In genomic region chr11:122666743-122667142, GRCh38 we compare ENCODE assay signal across 19 cellular contexts. TPM values are rescaled to one million over a fixed set of nuclear protein-coding genes. Genes with fewer than 3 reads are reported as not detected.
DNase-seq lines count a peak whose midpoint lies in the region; ATAC-seq and TF ChIP-seq lines count a peak whose summit lies in the region.
"Had no signal": no experiment of that assay in that cellular context is flagged by ENCODE, and none has a peak within 500 bp of the region (broad histone marks: within the 10 kb centered on the region; RNA-seq: fewer than 3 reads in every experiment).

No MANE protein-coding gene starts in this region.

- peaks cover 11 to 27% of the 10 kb centered on the region in 2 donors for H3K36me3 Mint-ChIP-seq in CD4-positive, alpha-beta memory T cell
- H3K36me3 Mint-ChIP-seq in HFFc6 (ENCODE audit: low read depth) = peaks cover 30% of the 10 kb centered on the region
- peaks cover 31% of the 10 kb centered on the region for H3K36me3 Mint-ChIP-seq in activated naive CD8-positive, alpha-beta T cell treated with anti-CD3 and anti-CD28 coated beads, Interleukin-2, amount 10 ng/mL, durations not matched to agents 7 days and 5 days
- H3K36me3 Mint-ChIP-seq in osteocyte (ENCODE audit: unreplicated experiment) = peaks cover 6% of the 10 kb centered on the region

- H3K9me3 ChIP-seq in CD4-positive, alpha-beta memory T cell (ENCODE audit: control insufficient read depth in 1 of 2, low read length in 2 of 2) = no peaks in the 10 kb centered on the region
- H3K9me3 ChIP-seq: ovary, right lobe of liver, SJCRH30 had no signal

- H3K4me3 Mint-ChIP-seq in CD4-positive, alpha-beta memory T cell = peak overlapping the region; percentile 70 to 81 (median 74)
- peak overlapping the region; percentile 8; the same call in 1 of the 2 replicates for H3K4me3 Mint-ChIP-seq in HFFc6
- peak overlapping the region; percentile 8 for H3K4me3 Mint-ChIP-seq in activated naive CD8-positive, alpha-beta T cell treated with anti-CD3 and anti-CD28 coated beads, Interleukin-2, amount 10 ng/mL, durations not matched to agents 7 days and 5 days
- peak overlapping the region; percentile 53 for H3K4me3 Mint-ChIP-seq in osteocyte (ENCODE audit: unreplicated experiment)

- no peak overlapping the region for H3K4me3 ChIP-seq in CD4-positive, alpha-beta memory T cell (ENCODE audit: low read length in 2 of 2)
- H3K4me3 ChIP-seq: K562, left ventricle myocardium inferior, ovary, right lobe of liver, SJCRH30 had no signal

- peak overlapping the region; percentile 68 to 94 (median 91) for H3K27ac Mint-ChIP-seq in CD4-positive, alpha-beta memory T cell
- no peak overlapping the region for H3K27ac Mint-ChIP-seq in HFFc6
- H3K27ac Mint-ChIP-seq in activated naive CD8-positive, alpha-beta T cell treated with anti-CD3 and anti-CD28 coated beads, Interleukin-2, amount 10 ng/mL, durations not matched to agents 7 days and 5 days = peak overlapping the region; percentile 57
- peak overlapping the region; percentile 78 for H3K27ac Mint-ChIP-seq in osteocyte (ENCODE audit: unreplicated experiment)

- H3K36me3 ChIP-seq in CD4-positive, alpha-beta memory T cell (ENCODE audit: insufficient read depth, low read length) = no peaks in the 10 kb centered on the region
- H3K36me3 ChIP-seq: ovary, right lobe of liver, SJCRH30 had no signal

- peaks cover 0 to 4% (median under 1%) of the 10 kb centered on the region in 8 donors for H3K9me3 Mint-ChIP-seq in CD4-positive, alpha-beta memory T cell
- H3K9me3 Mint-ChIP-seq in HFFc6 (no peaks in the 10 kb centered on the region; the same call in 1 of the 2 replicates), osteocyte (ENCODE audit: unreplicated experiment) (peaks cover 8% of the 10 kb centered on the region)
- H3K9me3 Mint-ChIP-seq in activated naive CD8-positive, alpha-beta T cell treated with anti-CD3 and anti-CD28 coated beads, Interleukin-2, amount 10 ng/mL, durations not matched to agents 7 days and 5 days = peaks cover 2% of the 10 kb centered on the region

- H3K4me1 Mint-ChIP-seq in CD4-positive, alpha-beta memory T cell = peaks cover 52 to 80% (median 65%) of the 10 kb centered on the region in 4 donors
- peaks cover 80% of the 10 kb centered on the region for H3K4me1 Mint-ChIP-seq in HFFc6 (ENCODE audit: low read depth)
- H3K4me1 Mint-ChIP-seq in activated naive CD8-positive, alpha-beta T cell treated with anti-CD3 and anti-CD28 coated beads, Interleukin-2, amount 10 ng/mL, durations not matched to agents 7 days and 5 days = peaks cover 54% of the 10 kb centered on the region
- peaks cover 78% of the 10 kb centered on the region for H3K4me1 Mint-ChIP-seq in osteocyte (ENCODE audit: unreplicated experiment)

- intact Hi-C loops in CD4-positive, alpha-beta memory T cell (cut with micrococcal nuclease) = no loop called here

- TF ChIP-seq CTCF in HFFc6 (IDR thresholded peaks at IDR 0.05) (no peak), osteocyte (IDR thresholded peaks at IDR 0.05) (no peak)

- no peaks in the 10 kb centered on the region for H3K27me3 ChIP-seq in CD4-positive, alpha-beta memory T cell (ENCODE audit: insufficient read depth, low read length)
- H3K27me3 ChIP-seq: ovary, right lobe of liver, SJCRH30 had no signal

- DNase-seq in CD4-positive, alpha-beta memory T cell = no peak
- DNase-seq in HFFc6 (no peak), osteocyte (ENCODE audit: extremely low spot score, unreplicated experiment) (no peak), OCI-M2 (lab: John Stamatoyannopoulos, UW; ENCODE audit: unreplicated experiment) (no peak)
- DNase-seq in activated naive CD8-positive, alpha-beta T cell treated with anti-CD3 and anti-CD28 coated beads, Interleukin-2, amount 10 ng/mL, durations not matched to agents 7 days and 5 days = no peak
- DNase-seq in stimulated activated CD4-positive, alpha-beta T cell treated with anti-CD3 and anti-CD28 coated beads, Interleukin-2, amount 100 ng/mL, for 24 hours = no peak
- DNase-seq: activated CD4-positive, alpha-beta T cell treated with anti-CD3 and anti-CD28 coated beads for 4 hours; activated CD8-positive, alpha-beta memory T cell treated with anti-CD3 and anti-CD28 coated beads, Interleukin-2, amount 50 U/mL, for 4 hours; AML-193; HCEC 1CT; left ventricle myocardium inferior; NCI-H1048; NCI-H524 treated with DMSO at 0.1 percent for 48 hours; OCI-M1; ovary; right lobe of liver; SJCRH30 had no signal

- no peaks in the 10 kb centered on the region for H3K27me3 Mint-ChIP-seq in CD4-positive, alpha-beta memory T cell
- H3K27me3 Mint-ChIP-seq in HFFc6 (ENCODE audit: insufficient read depth) (no peaks in the 10 kb centered on the region; the same call in none of the 2 replicates), osteocyte (ENCODE audit: unreplicated experiment) (no peaks in the 10 kb centered on the region)
- H3K27me3 Mint-ChIP-seq in activated naive CD8-positive, alpha-beta T cell treated with anti-CD3 and anti-CD28 coated beads, Interleukin-2, amount 10 ng/mL, durations not matched to agents 7 days and 5 days = no peaks in the 10 kb centered on the region

- ATAC-seq in activated naive CD8-positive, alpha-beta T cell treated with anti-CD3 and anti-CD28 coated beads, Interleukin-2, amount 10 ng/mL, durations not matched to agents 7 days and 5 days (ENCODE audit: low read depth) = no peak
- ATAC-seq in GM19023 (IDR thresholded peaks at IDR 0.05; ENCODE audit: unreplicated experiment) = no peak
- ATAC-seq: K562, right lobe of liver had no signal

- no peak overlapping the region for H3K27ac ChIP-seq in CD4-positive, alpha-beta memory T cell (ENCODE audit: low read depth, low read length)
- H3K27ac ChIP-seq: left ventricle myocardium inferior, ovary, right lobe of liver, SJCRH30 had no signal

- POLR2A ChIA-PET in CD4-positive, alpha-beta memory T cell (lab: Charles Lee; ENCODE audit: partially characterized antibody) = interaction anchor here (0.7 to 5.7 kb wide), 9 partner anchors 9 to 88 kb away, joined by 3 to 73 read pairs (median 9); partner anchors contain the start of gene UBASH3B
- POLR2A ChIA-PET in activated naive CD8-positive, alpha-beta T cell treated with anti-CD3 and anti-CD28 coated beads, Interleukin-2, amount 10 ng/mL, durations not matched to agents 7 days and 5 days (lab: Charles Lee) = interaction anchor here (0.7 to 4.7 kb wide), 4 partner anchors 10 to 80 kb away, joined by 3 to 30 read pairs (median 6); partner anchors contain the start of gene UBASH3B

- H3K4me1 ChIP-seq in CD4-positive, alpha-beta memory T cell (ENCODE audit: insufficient read depth, low read length) = peaks cover 75% of the 10 kb centered on the region
- H3K4me1 ChIP-seq: right lobe of liver, SJCRH30 had no signal

- CTCF ChIA-PET in CD4-positive, alpha-beta memory T cell (lab: Charles Lee; ENCODE audit: partially characterized antibody) = interaction anchor here (0.7 to 20.7 kb wide), 6 partner anchors 9 to 84 kb away, joined by 3 to 440 read pairs (median 10); partner anchors contain the start of gene UBASH3B

RNA-seq across cellular contexts. Expression of gene UBASH3B, which starts 11.2 kb away (rescaled TPM):
- 10 to 100 TPM; 26.6 to 30.9 TPM for total RNA-seq in CD4-positive, alpha-beta memory T cell
- 10 to 100 TPM in 1 of 2 donors, 1 to 10 TPM in 1; 6.7 to 13.9 TPM for polyA plus RNA-seq in CD4-positive, alpha-beta memory T cell
- 10 to 100 TPM; 44.6 to 60.4 (median 52.9) TPM for total RNA-seq in HFFc6 (2021; fragmentation: NEBNext Ultra II Directional; extraction: Animal tissue kit (Norgen Biotek cat#: 25700))
- 10 to 100 TPM; 40.7 to 44.8 TPM for total RNA-seq in activated naive CD8-positive, alpha-beta T cell treated with anti-CD3 and anti-CD28 coated beads, Interleukin-2, amount 10 ng/mL, durations not matched to agents 7 days and 5 days
- total RNA-seq in osteocyte = 40.9 and 43.5 TPM in 2 replicates

Comparison
In these comparisons a context has a peak if more than half of its experiments do, and no peak if none do; other contexts are left out.
1. H3K4me3 Mint-ChIP-seq: peak in every context shown above with its lines; median percentile 74 in CD4-positive, alpha-beta memory T cell; 53 in osteocyte; 8 in HFFc6; 8 in activated naive CD8-positive, alpha-beta T cell treated with anti-CD3 and anti-CD28 coated beads, Interleukin-2, amount 10 ng/mL, durations not matched to agents 7 days and 5 days.